Comparison of ENCODE assay signal across 1 cellular context in genomic region chr4:51943221-51943620, GRCh38.
TF ChIP-seq lines count a peak whose summit lies in the region.

No MANE protein-coding gene starts in this region.

TF ChIP-seq in SK-N-SH, 30 proteins besides CTCF, POLR2A, EP300 and RAD21 (continued from another document):
- TF ChIP-seq REST (IDR thresholded peaks at IDR 0.05; ENCODE audit: low read depth, low read length) (no peak), YY1 (IDR thresholded peaks at IDR 0.05; ENCODE audit: low read depth) (no peak)
